In the genomic region with DNA sequence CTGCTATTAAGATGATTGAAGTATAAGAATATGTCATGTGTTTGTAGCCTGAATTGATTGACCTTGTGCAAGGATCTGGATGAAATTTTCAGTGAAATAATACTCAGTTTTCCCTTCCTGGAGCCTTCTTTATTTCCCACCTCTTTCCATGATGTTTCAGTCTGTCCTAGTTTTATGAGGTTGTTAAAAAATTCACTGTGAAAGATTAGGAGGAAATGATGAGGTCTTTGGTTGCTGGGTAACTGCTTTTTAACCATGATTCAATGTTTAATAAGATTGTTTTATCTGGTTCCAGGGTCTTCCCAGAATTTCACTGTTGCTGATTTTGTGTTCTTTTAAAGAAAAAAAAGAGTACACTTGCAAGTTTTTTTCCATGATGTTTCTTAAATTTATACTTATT, we compare ENCODE assay signal across 18 cellular contexts.
"Had no signal": no experiment of that assay in that cellular context is flagged by ENCODE, and none has a peak within 500 bp of the region (broad histone marks: within the 10 kb centered on the region; RNA-seq: fewer than 3 reads in every experiment).

No MANE protein-coding gene starts in this region.

- H3K27me3 ChIP-seq: neutrophil, ovary, right lobe of liver, uterus had no signal

- H3K4me1 ChIP-seq: right lobe of liver, uterus had no signal

- H3K27ac ChIP-seq: neutrophil, ovary, right lobe of liver, uterus had no signal

- DNase-seq: activated CD4-positive, alpha-beta T cell treated with anti-CD3 and anti-CD28 coated beads for 1 hour; activated CD4-positive, alpha-beta T cell treated with anti-CD3 and anti-CD28 coated beads, Interleukin-2, amount 50 U/mL, for 1 hour; activated CD8-positive, alpha-beta T cell treated with anti-CD3 and anti-CD28 coated beads for 36 hours; activated naive CD8-positive, alpha-beta T cell treated with anti-CD3 and anti-CD28 coated beads, Interleukin-2, amount 50 U/mL, for 24 hours; activated T-cell treated with anti-CD3 and anti-CD28 coated beads, Interleukin-2, amount 50 U/mL, for 48 hours; amygdala; central memory CD4-positive, alpha-beta T cell; islet precursor cell; left ventricle myocardium superior; ovary; right lobe of liver; stimulated activated CD4-positive, alpha-beta T cell treated with anti-CD3 and anti-CD28 coated beads, Interleukin-4, amount 100 ng/mL, for 24 hours; SW 1271; T-helper 9 cell; uterus had no signal

- H3K4me3 ChIP-seq: ovary, right lobe of liver, skin epidermis, uterus had no signal

- H3K9me3 ChIP-seq: neutrophil, ovary, right lobe of liver, uterus had no signal

- ATAC-seq: activated CD8-positive, alpha-beta T cell treated with anti-CD3 and anti-CD28 coated beads for 36 hours; activated naive CD8-positive, alpha-beta T cell treated with anti-CD3 and anti-CD28 coated beads, Interleukin-2, amount 50 U/mL, for 24 hours; left ventricle myocardium superior; right lobe of liver; stimulated activated effector memory CD8-positive, alpha-beta T cell treated with anti-CD3 and anti-CD28 coated beads, Interleukin-12 subunit alpha, Interleukin-12 subunit beta, amount 100 ng/mL, for 72 hours had no signal

- H3K36me3 ChIP-seq: neutrophil, ovary, right lobe of liver, uterus had no signal
